ENCODE assay signal across 9 cellular contexts in genomic region chr5:139422307-139422893, GRCh38. TPM values are rescaled to one million over a fixed set of nuclear protein-coding genes. Genes with fewer than 3 reads are reported as not detected.
DNase-seq lines count a peak whose midpoint lies in the region; ATAC-seq, FAIRE-seq and TF ChIP-seq lines count a peak whose summit lies in the region.
"Had no signal": no experiment of that assay in that cellular context is flagged by ENCODE, and none has a peak within 500 bp of the region (broad histone marks: within the 10 kb centered on the region; RNA-seq: fewer than 3 reads in every experiment).

No MANE protein-coding gene starts in this region.

- 43% methylated on average over 5 of the region's 5 CpGs for WGBS in right cardiac atrium

- FAIRE-seq in GM12892 (lab: Jason Lieb, UNC) (peak; percentile 80), RCC 7860 (lab: Jason Lieb, UNC) (peak; percentile 80)

- intact Hi-C loops in right cardiac atrium (cut with DNase I) = loop anchor here (1.0 to 10.0 kb wide), 4 partner anchors 90 to 192 kb away; no protein-coding TSS in a partner anchor
- intact Hi-C loops in sciatic nerve (cut with DNase I) = loop anchor here (10.0 kb wide), 1 partner anchor 92 kb away; no protein-coding TSS in a partner anchor
- intact Hi-C loops in posterior vena cava (cut with DNase I) = loop anchor here in 1 of 2 donors (5.0 kb wide), 1 partner anchor 90 kb away; no protein-coding TSS in a partner anchor

- no peak overlapping the region for H3K9ac ChIP-seq in adipocyte (ENCODE audit: low read length)

- H3K4me3 ChIP-seq in adipocyte (ENCODE audit: low read length) (no peak overlapping the region), right cardiac atrium (ENCODE audit: low read length) (no peak overlapping the region)

- H3K9me3 ChIP-seq in adipocyte (ENCODE audit: control insufficient read depth, low read length) = no peaks in the 10 kb centered on the region
- no peaks in the 10 kb centered on the region for H3K9me3 ChIP-seq in right cardiac atrium (ENCODE audit: control insufficient read depth, low read length)

- H3K4me1 ChIP-seq in adipocyte (ENCODE audit: control insufficient read depth, insufficient read depth, low read length) = peaks cover 8% of the 10 kb centered on the region
- peaks cover 3% of the 10 kb centered on the region for H3K4me1 ChIP-seq in right cardiac atrium (ENCODE audit: control insufficient read depth, insufficient read depth, low read length)

- no peak for TF ChIP-seq POLR2A in GM12892 (IDR thresholded peaks at IDR 0.05; ENCODE audit: low read depth, low read length)

- H3K27me3 ChIP-seq in adipocyte (replicated peaks; ENCODE audit: control insufficient read depth, insufficient read depth, low read length) (no peaks in the 10 kb centered on the region), right cardiac atrium (ENCODE audit: control insufficient read depth, insufficient read depth) (no peaks in the 10 kb centered on the region)

- no peak overlapping the region for H3K27ac ChIP-seq in right cardiac atrium (ENCODE audit: low read length)

- H3K36me3 ChIP-seq in adipocyte (ENCODE audit: control insufficient read depth, insufficient read depth, low read length, severe bottlenecking) = peaks cover 6% of the 10 kb centered on the region

- peak; percentile 83 for DNase-seq in Ammon's horn (ENCODE audit: low spot score)
- no peak for DNase-seq in GM12892 (ENCODE audit: insufficient read length)
- peak; percentile 90 to 91 for DNase-seq in Kasumi-1 (lab: John Stamatoyannopoulos, UW)
- DNase-seq in RCC 7860 (ENCODE audit: low spot score) = peak; percentile 75
- DNase-seq in adipocyte (ENCODE audit: low read depth) = peak; percentile 87
- DNase-seq in right cardiac atrium = no peak
- DNase-seq in sciatic nerve (ENCODE audit: low spot score) = no peak
- DNase-seq in posterior vena cava (ENCODE audit: low spot score) = no peak

- ATAC-seq in right cardiac atrium (peak; percentile 35 to 58), sciatic nerve (peak; percentile 85)

RNA-seq across cellular contexts. Expression of gene DNAJC18, which starts 16.9 kb away (rescaled TPM):
- 14.0 TPM for polyA plus RNA-seq in GM12892 (2012; ENCODE audit: missing spikeins)
- total RNA-seq in right cardiac atrium (10 to 100 TPM; 14.0 to 24.9 (median 15.2) TPM), sciatic nerve (29.6 TPM), posterior vena cava (10 to 100 TPM; 13.3 to 18.8 TPM)
- polyA plus RNA-seq in right cardiac atrium = 5.6 TPM

RNA-seq across cellular contexts. Expression of gene SPATA24, which starts 18.5 kb away (rescaled TPM):
- 11.5 TPM for polyA plus RNA-seq in GM12892 (2012; ENCODE audit: missing spikeins)
- total RNA-seq in right cardiac atrium (10 to 100 TPM in 3 of 4 donors, 1 to 10 TPM in 1; 9.8 to 25.4 (median 14.4) TPM), sciatic nerve (4.0 TPM), posterior vena cava (1 to 10 TPM; 1.9 to 2.6 TPM)
- 34.6 TPM for polyA plus RNA-seq in right cardiac atrium

RNA-seq across cellular contexts. Expression of gene PROB1, which starts 27.5 kb away (rescaled TPM):
- 1.7 TPM for polyA plus RNA-seq in GM12892 (2012; ENCODE audit: missing spikeins)
- total RNA-seq in right cardiac atrium = 10 to 100 TPM; 24.8 to 38.5 (median 33.0) TPM
- 22.2 TPM for polyA plus RNA-seq in right cardiac atrium
- total RNA-seq in sciatic nerve = 1.6 TPM
- 1 to 10 TPM; 4.4 to 8.9 TPM for total RNA-seq in posterior vena cava

RNA-seq across cellular contexts. Expression of gene MZB1, which starts 32.7 kb away (rescaled TPM):
- 156 TPM for polyA plus RNA-seq in GM12892 (2012; ENCODE audit: missing spikeins)
- total RNA-seq in right cardiac atrium = 1 to 10 TPM in 2 of 4 donors, under 1 TPM in 2; 0.70 to 1.8 (median 1.1) TPM
- polyA plus RNA-seq in right cardiac atrium = 0.38 TPM
- 0.71 TPM for total RNA-seq in sciatic nerve
- total RNA-seq in posterior vena cava = 1 to 10 TPM; 1.0 TPM

RNA-seq across cellular contexts. Expression of gene SLC23A1, which starts 39.3 kb away (rescaled TPM):
- 3.0 TPM for polyA plus RNA-seq in GM12892 (2012; ENCODE audit: missing spikeins)
- total RNA-seq in right cardiac atrium (not detected), sciatic nerve (not detected), posterior vena cava (not detected)
- polyA plus RNA-seq in right cardiac atrium = 0.18 TPM
- polyA plus RNA-seq: IgD-negative memory B cell had no signal

Comparison
In these comparisons a context has a peak if more than half of its experiments do, and no peak if none do; other contexts are left out.
1. DNase-seq: peak in Ammon's horn (single experiment), Kasumi-1 (2 of 2), RCC 7860 (single experiment) and adipocyte (single experiment); none in GM12892 (single experiment), right cardiac atrium (0 of 3), sciatic nerve (single experiment) and posterior vena cava (single experiment).